10 cellular contexts compared by ENCODE assay signal in the genomic region with DNA sequence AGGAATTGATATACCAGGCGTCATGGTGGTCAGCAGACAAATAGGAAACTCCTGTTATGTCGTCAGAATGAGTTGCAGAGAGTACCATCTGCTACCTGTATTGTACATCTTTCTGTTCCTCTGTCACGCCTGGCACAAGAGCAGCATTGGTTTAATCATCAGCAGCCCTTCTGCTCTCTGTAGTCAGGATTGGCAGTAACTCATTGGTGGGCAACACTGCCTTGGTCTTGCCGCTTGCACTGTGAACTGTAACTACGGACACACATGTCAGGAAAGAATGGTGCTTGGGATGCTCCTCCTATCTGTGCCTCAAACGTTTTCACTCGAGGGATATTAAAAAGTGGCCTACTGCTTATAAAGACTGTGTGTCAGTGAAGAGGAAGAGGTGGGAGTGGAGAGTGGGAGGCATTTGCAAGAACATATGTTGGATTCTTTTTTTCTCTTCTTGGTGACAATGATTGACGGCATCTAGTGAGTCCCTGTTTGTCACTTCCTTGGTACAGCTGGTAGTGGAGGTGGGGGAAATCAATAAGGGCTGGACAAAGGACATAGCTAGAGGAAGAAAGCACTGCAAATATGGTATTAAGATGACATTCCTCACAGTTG.
DNase-seq lines count a peak whose midpoint lies in the region; ATAC-seq and TF ChIP-seq lines count a peak whose summit lies in the region.
"Had no signal": no experiment of that assay in that cellular context is flagged by ENCODE, and none has a peak within 500 bp of the region (broad histone marks: within the 10 kb centered on the region; RNA-seq: fewer than 3 reads in every experiment).

No MANE protein-coding gene starts in this region.

- ATAC-seq in HG02642 (IDR thresholded peaks at IDR 0.05; ENCODE audit: poor library complexity, unreplicated experiment) = peak; percentile 36
- ATAC-seq in activated CD8-positive, alpha-beta T cell treated with anti-CD3 and anti-CD28 coated beads, Interleukin-2, amount 10 ng/mL, durations not matched to agents 7 days and 5 days = no peak

- H3K27me3 Mint-ChIP-seq in Calu3 (ENCODE audit: unreplicated experiment) = no peaks in the 10 kb centered on the region
- H3K27me3 Mint-ChIP-seq in activated CD8-positive, alpha-beta T cell treated with anti-CD3 and anti-CD28 coated beads, Interleukin-2, amount 10 ng/mL, durations not matched to agents 7 days and 5 days (ENCODE audit: low read depth) = no peaks in the 10 kb centered on the region

- intact Hi-C loops in Calu3 (cut with micrococcal nuclease; ENCODE audit: unreplicated experiment) = loop anchor here (10.0 kb wide), 1 partner anchor 292 kb away; no protein-coding TSS in a partner anchor

- POLR2A ChIA-PET in activated CD8-positive, alpha-beta T cell treated with anti-CD3 and anti-CD28 coated beads, Interleukin-2, amount 10 ng/mL, durations not matched to agents 7 days and 5 days (lab: Charles Lee) = interaction anchor here (0.6 to 1.9 kb wide), 4 partner anchors 11 to 1005 kb away, joined by 3 to 25 read pairs (median 4); a partner anchor contains a TSS

- H3K36me3 ChIP-seq in mucosa of stomach (ENCODE audit: control insufficient read depth, insufficient read depth, low read length) = no peaks in the 10 kb centered on the region

- H3K27me3 ChIP-seq in mucosa of stomach (ENCODE audit: control insufficient read depth, insufficient read depth, low read length) = no peaks in the 10 kb centered on the region

- H3K9ac ChIP-seq in mucosa of stomach (ENCODE audit: low read length) = peak overlapping the region; percentile 36

- peak; percentile 30 for DNase-seq in Calu3
- no peak for DNase-seq in activated CD8-positive, alpha-beta T cell treated with anti-CD3 and anti-CD28 coated beads, Interleukin-2, amount 10 ng/mL, durations not matched to agents 7 days and 5 days
- no peak for DNase-seq in amniotic stem cell (lab: John Stamatoyannopoulos, UW)
- no peak for DNase-seq in GOT3 (lab: John Stamatoyannopoulos, UW)
- DNase-seq in erythroblast (lab: John Stamatoyannopoulos, UW) = no peak
- DNase-seq in putamen (ENCODE audit: low spot score) = no peak
- DNase-seq: NCI-H2081 treated with DMSO at 0.1 percent for 48 hours had no signal

- no peaks in the 10 kb centered on the region for H3K36me3 Mint-ChIP-seq in Calu3 (ENCODE audit: insufficient read depth, unreplicated experiment)
- peaks cover 2% of the 10 kb centered on the region for H3K36me3 Mint-ChIP-seq in activated CD8-positive, alpha-beta T cell treated with anti-CD3 and anti-CD28 coated beads, Interleukin-2, amount 10 ng/mL, durations not matched to agents 7 days and 5 days (ENCODE audit: low read depth)
- H3K36me3 Mint-ChIP-seq: mesothelial cell of epicardium had no signal

- no peak overlapping the region for H3K4me3 Mint-ChIP-seq in Calu3 (ENCODE audit: low read depth, unreplicated experiment)
- peak overlapping the region; percentile 66 for H3K4me3 Mint-ChIP-seq in activated CD8-positive, alpha-beta T cell treated with anti-CD3 and anti-CD28 coated beads, Interleukin-2, amount 10 ng/mL, durations not matched to agents 7 days and 5 days
- H3K4me3 Mint-ChIP-seq: mesothelial cell of epicardium had no signal

- no TSS peak for BruUV-seq in Calu3 (replicated peaks; lab: Mats Ljungman, UMichigan)

- TF ChIP-seq CTCF in Calu3 (IDR thresholded peaks at IDR 0.05; ENCODE audit: unreplicated experiment) = no peak

- H3K4me1 Mint-ChIP-seq in Calu3 (ENCODE audit: low read depth, unreplicated experiment) = peaks cover 48% of the 10 kb centered on the region
- peaks cover 60% of the 10 kb centered on the region for H3K4me1 Mint-ChIP-seq in activated CD8-positive, alpha-beta T cell treated with anti-CD3 and anti-CD28 coated beads, Interleukin-2, amount 10 ng/mL, durations not matched to agents 7 days and 5 days (ENCODE audit: low read depth)

- H3K9me3 ChIP-seq in mucosa of stomach (ENCODE audit: control insufficient read depth, low read length) = no peaks in the 10 kb centered on the region

- CTCF ChIA-PET in Calu3 (lab: Charles Lee) = interaction anchor here (0.8 to 1.6 kb wide), 7 partner anchors 31 to 323 kb away, joined by 3 to 5 read pairs (median 4); no protein-coding TSS in a partner anchor
- CTCF ChIA-PET in activated CD8-positive, alpha-beta T cell treated with anti-CD3 and anti-CD28 coated beads, Interleukin-2, amount 10 ng/mL, durations not matched to agents 7 days and 5 days (lab: Charles Lee) = interaction anchor here (1.0 to 4.1 kb wide), 11 partner anchors 24 to 228 kb away, joined by 3 to 43 read pairs (median 4); a partner anchor contains a TSS

- no peak overlapping the region for H3K27ac Mint-ChIP-seq in Calu3 (ENCODE audit: unreplicated experiment)
- peak overlapping the region; percentile 82 for H3K27ac Mint-ChIP-seq in activated CD8-positive, alpha-beta T cell treated with anti-CD3 and anti-CD28 coated beads, Interleukin-2, amount 10 ng/mL, durations not matched to agents 7 days and 5 days
- H3K27ac Mint-ChIP-seq: mesothelial cell of epicardium had no signal

- H3K9me3 Mint-ChIP-seq in Calu3 (ENCODE audit: low read depth, unreplicated experiment) = no peaks in the 10 kb centered on the region
- peaks cover 6% of the 10 kb centered on the region for H3K9me3 Mint-ChIP-seq in activated CD8-positive, alpha-beta T cell treated with anti-CD3 and anti-CD28 coated beads, Interleukin-2, amount 10 ng/mL, durations not matched to agents 7 days and 5 days (ENCODE audit: insufficient read depth)
- H3K9me3 Mint-ChIP-seq: mesothelial cell of epicardium had no signal

- no peak overlapping the region for H3K4me3 ChIP-seq in mucosa of stomach (ENCODE audit: low read length)

- peaks cover 62% of the 10 kb centered on the region for H3K4me1 ChIP-seq in mucosa of stomach (ENCODE audit: control insufficient read depth, insufficient read depth, low read length)

- TF ChIP-seq POLR2A in erythroblast (IDR thresholded peaks at IDR 0.05; ENCODE audit: low read length) = no peak
